In the genomic region with DNA sequence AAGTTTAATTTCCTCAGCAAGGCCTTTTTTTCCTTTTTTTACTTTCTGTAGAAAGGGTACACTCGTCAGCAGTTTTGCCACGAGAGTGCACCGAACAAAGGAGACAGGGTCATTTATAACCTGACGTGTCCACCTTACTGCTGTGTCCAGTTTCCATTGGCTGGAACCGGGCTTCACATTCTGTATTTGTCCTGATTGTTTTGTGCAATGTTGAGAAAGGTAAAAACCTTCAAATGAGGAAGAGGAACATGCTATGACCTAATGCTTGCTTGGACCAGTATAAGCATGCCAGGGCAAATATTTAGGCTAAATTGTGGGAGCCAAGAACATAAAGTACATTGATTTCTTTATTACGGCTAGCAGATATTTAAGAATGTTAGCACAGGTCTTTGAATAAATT, we compare ENCODE assay signal across 6 cellular contexts.
DNase-seq lines count a peak whose midpoint lies in the region; FAIRE-seq and TF ChIP-seq lines count a peak whose summit lies in the region.
"Not testable (repeated sequence)": the region's sequence is repeated elsewhere in the genome, so short reads cannot be mapped to it uniquely, and the experiment has no call there.

No MANE protein-coding gene starts in this region.

- H3K9me1 ChIP-seq in keratinocyte (ENCODE audit: control insufficient read depth, extremely low read depth, insufficient read depth, low read length), result not testable (repeated sequence)

- in situ Hi-C loops in mammary epithelial cell (cut with MboI; ENCODE audit: low sequenced_read_pairs in 2 of 2), result not testable (repeated sequence)

- H3K79me2 ChIP-seq in mammary epithelial cell (ENCODE audit: insufficient read depth, low read length); keratinocyte (ENCODE audit: control insufficient read depth, insufficient read depth, low read length): not testable (repeated sequence)

- H3K27me3 ChIP-seq in mammary epithelial cell (ENCODE audit: insufficient read depth, low read length); keratinocyte (ENCODE audit: control insufficient read depth, extremely low read depth, insufficient read depth, low read length): not testable (repeated sequence)

- intact Hi-C loops in mammary epithelial cell (cut with micrococcal nuclease), result not testable (repeated sequence)

- H3K27ac ChIP-seq in C4-2B (peak overlapping the region; percentile 94), epithelial cell of prostate (peak overlapping the region; percentile 78)
- H3K27ac ChIP-seq in mammary epithelial cell (ENCODE audit: insufficient read depth, low read depth, low read length); keratinocyte (ENCODE audit: control insufficient read depth, insufficient read depth, low read length): not testable (repeated sequence)

- FAIRE-seq in keratinocyte (lab: Jason Lieb, UNC), result peak; percentile 76

- H4K20me1 ChIP-seq in mammary epithelial cell (ENCODE audit: insufficient read depth, low read length); keratinocyte (ENCODE audit: control insufficient read depth, extremely low read depth, insufficient read depth, low read length): not testable (repeated sequence)

- H3K4me1 ChIP-seq in mammary epithelial cell (ENCODE audit: insufficient read depth, low read length), result not testable (repeated sequence)
- H3K4me1 ChIP-seq in keratinocyte (ENCODE audit: control insufficient read depth, extremely low read depth, insufficient read depth, low read length), result peaks cover 19% of the 10 kb centered on the region

- BruUV-seq in mammary epithelial cell (replicated peaks; lab: Mats Ljungman, UMichigan), result not testable (repeated sequence)

- not testable (repeated sequence) for H3K4me3 ChIP-seq in LNCaP clone FGC (ENCODE audit: low read depth, low read length); mammary epithelial cell (replicated peaks in 1 of 3; ENCODE audit: insufficient read depth in 1 of 3, low read depth in 2 of 3, low read length in 3 of 3); keratinocyte (ENCODE audit: control insufficient read depth in 2 of 3, extremely low read depth in 1 of 3, insufficient read depth in 2 of 3, low read depth in 1 of 3, low read length in 3 of 3)

- TF ChIP-seq CTCF in C4-2B (conservative IDR thresholded peaks at IDR 0.05); LNCaP clone FGC (IDR thresholded peaks at IDR 0.05; ENCODE audit: control insufficient read depth, extremely low read depth, insufficient read depth); mammary epithelial cell (conservative IDR thresholded peaks at IDR 0.05 in 1 of 2, IDR thresholded peaks at IDR 0.05 in 1 of 2; ENCODE audit: extremely low read depth in 1 of 2, insufficient read depth in 1 of 2, low read depth in 1 of 2, low read length in 2 of 2); keratinocyte (optimal IDR thresholded peaks at IDR 0.05 in 1 of 3, IDR thresholded peaks at IDR 0.05 in 1 of 3, conservative IDR thresholded peaks at IDR 0.05 in 1 of 3; ENCODE audit: extremely low read depth in 1 of 3, insufficient read depth in 2 of 3, low read length in 3 of 3): not testable (repeated sequence)

- H3K9me3 ChIP-seq in mammary epithelial cell (replicated peaks; ENCODE audit: insufficient read depth, low read length); keratinocyte (ENCODE audit: control insufficient read depth, low read depth, low read length): not testable (repeated sequence)

- WGBS in mammary epithelial cell (ENCODE audit: low coverage, missing lambda C conversion rate), result 60% methylated on average over 6 of the region's 6 CpGs

- not testable (repeated sequence) for H3K4me2 ChIP-seq in mammary epithelial cell (ENCODE audit: insufficient read depth, low read depth, low read length)
- H3K4me2 ChIP-seq in keratinocyte (ENCODE audit: control insufficient read depth, extremely low read depth, insufficient read depth, low read depth, low read length), result peak overlapping the region; percentile 58

- not testable (repeated sequence) for H3K9ac ChIP-seq in mammary epithelial cell (ENCODE audit: insufficient read depth, low read length); keratinocyte (ENCODE audit: control insufficient read depth, extremely low read depth, insufficient read depth, low read length)

- not testable (repeated sequence) for H3K36me3 ChIP-seq in mammary epithelial cell (ENCODE audit: insufficient read depth, low read length); keratinocyte (ENCODE audit: control insufficient read depth in 2 of 2, extremely low read depth in 1 of 2, insufficient read depth in 2 of 2, low read length in 2 of 2)

- DNase-seq in LNCaP clone FGC (ENCODE audit: low read depth), result peak; percentile 94
- DNase-seq in SKM-1 treated with dmso at 0.1 percent for 144 hours (lab: John Stamatoyannopoulos, UW; ENCODE audit: unreplicated experiment), result peak; percentile 18
- peak; percentile 30 for DNase-seq in mammary epithelial cell
- DNase-seq in epithelial cell of prostate (ENCODE audit: low read depth, low spot score), result peak; percentile 37
- not testable (repeated sequence) for DNase-seq in keratinocyte (ENCODE audit: low read depth, low spot score)

- dilution Hi-C loops in mammary epithelial cell (cut with HindIII; ENCODE audit: low sequenced_read_pairs); keratinocyte (cut with MboI; ENCODE audit: extremely low pct_ligation_motif_present, low sequenced_read_pairs): not testable (repeated sequence)

- peak overlapping the region; percentile 44 for H2AFZ ChIP-seq in mammary epithelial cell (ENCODE audit: low read depth, low read length)
- peak overlapping the region; percentile 47 for H2AFZ ChIP-seq in keratinocyte (ENCODE audit: control insufficient read depth, low read length)

- CTCF ChIA-PET in mammary epithelial cell (lab: Charles Lee; ENCODE audit: low non-redundant PET), result not testable (repeated sequence)
